Comparison of ENCODE assay signal across 24 cellular contexts in the genomic region with DNA sequence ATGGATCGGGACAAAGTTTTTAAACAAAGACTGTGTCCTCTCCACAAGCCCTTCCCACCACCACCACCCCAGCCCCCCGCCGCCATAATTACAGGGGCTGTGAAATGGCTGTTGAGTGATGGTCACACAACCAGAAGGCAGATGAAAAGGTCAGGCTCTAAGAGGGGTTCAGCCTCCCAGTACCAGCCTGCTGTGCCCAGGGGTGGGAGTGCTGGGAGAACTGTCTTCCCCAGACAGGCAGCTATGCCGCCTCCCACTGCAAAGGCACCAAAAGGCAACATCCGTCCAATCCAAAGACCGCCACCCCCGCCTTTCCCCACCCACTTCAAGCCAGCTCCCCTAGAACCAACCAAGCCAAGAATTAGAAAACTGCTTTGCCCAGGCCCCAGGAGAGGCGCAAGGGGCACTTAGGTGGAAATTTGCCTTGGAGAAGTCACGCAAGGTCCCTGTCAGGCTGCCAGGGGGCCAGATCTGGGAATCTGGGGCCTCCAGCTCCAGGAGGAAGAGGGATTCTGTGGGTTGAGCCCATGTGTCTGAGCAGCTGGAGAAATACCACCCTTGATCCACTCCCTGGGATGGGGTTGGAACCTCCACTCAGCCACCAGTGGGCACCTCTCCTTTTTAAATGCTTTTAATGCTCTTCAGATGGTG. TPM values are rescaled to one million over a fixed set of nuclear protein-coding genes. Genes with fewer than 3 reads are reported as not detected.
DNase-seq lines count a peak whose midpoint lies in the region; TF ChIP-seq lines count a peak whose summit lies in the region.
"Had no signal": no experiment of that assay in that cellular context is flagged by ENCODE, and none has a peak within 500 bp of the region (broad histone marks: within the 10 kb centered on the region; RNA-seq: fewer than 3 reads in every experiment).

No MANE protein-coding gene starts in this region.

- H3K4me2 ChIP-seq in BLaER1 treated with 17β-estradiol and CSF1 and Interleukin-3, amounts not matched to agents 10 nM and 100 nM, result peak overlapping the region in 9 of 11 experiments; percentile 12 to 100 (median 99); a peak in 16 of 22 replicates
- H3K4me2 ChIP-seq: KMS-11 had no signal

- intact Hi-C loops in activated CD4-positive, alpha-beta T cell treated with anti-CD3 and anti-CD28 coated beads, Interleukin-2, amount 10 ng/mL, durations not matched to agents 24 days and 14 days (cut with micrococcal nuclease), result no loop called here
- intact Hi-C loops in posterior vena cava (cut with DNase I), result no loop called here

- peaks cover 32% of the 10 kb centered on the region for H3K4me1 Mint-ChIP-seq in activated CD4-positive, alpha-beta T cell treated with anti-CD3 and anti-CD28 coated beads, Interleukin-2, amount 10 ng/mL, durations not matched to agents 24 days and 14 days
- peaks cover 27% of the 10 kb centered on the region for H3K4me1 Mint-ChIP-seq in chondrocyte (ENCODE audit: low read depth)

- no peak for DNase-seq in activated CD4-positive, alpha-beta T cell treated with anti-CD3 and anti-CD28 coated beads, Interleukin-2, amount 10 ng/mL, durations not matched to agents 24 days and 14 days
- no peak for DNase-seq in activated CD4-positive, alpha-beta T cell treated with anti-CD3 and anti-CD28 coated beads, Interleukin-2, amount 50 U/mL, for 48 hours
- peak; percentile 62 for DNase-seq in chondrocyte (ENCODE audit: low spot score)
- DNase-seq in posterior vena cava (ENCODE audit: low spot score), result peak; percentile 52
- no peak for DNase-seq in DMS114 treated with DMSO at 0.1 percent for 48 hours (lab: John Stamatoyannopoulos, UW; ENCODE audit: unreplicated experiment)
- no peak for DNase-seq in NCI-H2029 (lab: John Stamatoyannopoulos, UW)
- no peak for DNase-seq in activated gamma-delta T cell (lab: John Stamatoyannopoulos, UW)
- DNase-seq: activated CD4-positive, alpha-beta T cell treated with anti-CD3 and anti-CD28 coated beads, Interleukin-2, amount 10 ng/mL, durations not matched to agents 7 days and 5 days; activated T-cell treated with anti-CD3 and anti-CD28 coated beads, Interleukin-2, amount 50 U/mL, for 72 hours; amniotic stem cell; H9; hypothalamus; NCI-H1092; NCI-H2107; stimulated activated CD4-positive, alpha-beta T cell treated with anti-CD3 and anti-CD28 coated beads, Interleukin-4, amount 100 ng/mL, for 4 hours had no signal

- peak overlapping the region; percentile 29 for H3K27ac Mint-ChIP-seq in activated CD4-positive, alpha-beta T cell treated with anti-CD3 and anti-CD28 coated beads, Interleukin-2, amount 10 ng/mL, durations not matched to agents 24 days and 14 days
- peak overlapping the region; percentile 58 for H3K27ac Mint-ChIP-seq in chondrocyte (ENCODE audit: unreplicated experiment)

- H3K9me3 ChIP-seq in BLaER1 treated with 17β-estradiol and CSF1 and Interleukin-3, amounts not matched to agents 10 nM and 100 nM (replicated peaks in 1 of 11), result no peaks in the 10 kb centered on the region
- H3K9me3 ChIP-seq: tibial artery had no signal

- H3K27ac ChIP-seq in BLaER1 treated with 17β-estradiol and CSF1 and Interleukin-3, amounts not matched to agents 10 nM and 100 nM, result peak overlapping the region in 7 of 11 experiments; percentile 32 to 80 (median 70); a peak in 8 of 22 replicates
- H3K27ac ChIP-seq: KMS-11, tibial artery had no signal

- peak overlapping the region in 1 of 11 experiments; percentile 35; a peak in 1 of 22 replicates for H3K9ac ChIP-seq in BLaER1 treated with 17β-estradiol and CSF1 and Interleukin-3, amounts not matched to agents 10 nM and 100 nM
- H3K9ac ChIP-seq: KMS-11 had no signal

- H3K27me3 ChIP-seq in BLaER1 treated with 17β-estradiol and CSF1 and Interleukin-3, amounts not matched to agents 10 nM and 100 nM, result no peaks in the 10 kb centered on the region; a peak in 1 of 22 replicates
- H3K27me3 ChIP-seq: tibial artery had no signal

- H4K20me1 ChIP-seq in BLaER1 treated with 17β-estradiol and CSF1 and Interleukin-3, amounts not matched to agents 10 nM and 100 nM, result peaks cover 13 to 98% (median 84%) of the 10 kb centered on the region in 11 experiments; a peak in 21 of 22 replicates

- no peaks in the 10 kb centered on the region for H3K27me3 Mint-ChIP-seq in activated CD4-positive, alpha-beta T cell treated with anti-CD3 and anti-CD28 coated beads, Interleukin-2, amount 10 ng/mL, durations not matched to agents 24 days and 14 days
- no peaks in the 10 kb centered on the region for H3K27me3 Mint-ChIP-seq in chondrocyte (ENCODE audit: low read depth)
- H3K27me3 Mint-ChIP-seq: activated CD4-positive, alpha-beta T cell treated with anti-CD3 and anti-CD28 coated beads, Interleukin-2, amount 10 ng/mL, durations not matched to agents 7 days and 5 days had no signal

- TF ChIP-seq CTCF in chondrocyte (IDR thresholded peaks at IDR 0.05), result no peak

- peaks cover 60% of the 10 kb centered on the region for H3K36me3 Mint-ChIP-seq in activated CD4-positive, alpha-beta T cell treated with anti-CD3 and anti-CD28 coated beads, Interleukin-2, amount 10 ng/mL, durations not matched to agents 24 days and 14 days (ENCODE audit: low read depth)
- H3K36me3 Mint-ChIP-seq in chondrocyte (ENCODE audit: low read depth), result peaks cover 38% of the 10 kb centered on the region

- no peak overlapping the region for H3K4me3 ChIP-seq in BLaER1 treated with 17β-estradiol and CSF1 and Interleukin-3, amounts not matched to agents 10 nM and 100 nM
- H3K4me3 ChIP-seq: tibial artery had no signal

- peaks cover 69 to 100% (median 100%) of the 10 kb centered on the region in 10 experiments for H3K4me1 ChIP-seq in BLaER1 treated with 17β-estradiol and CSF1 and Interleukin-3, amounts not matched to agents 10 nM and 100 nM

- no peaks in the 10 kb centered on the region for H3K9me3 Mint-ChIP-seq in activated CD4-positive, alpha-beta T cell treated with anti-CD3 and anti-CD28 coated beads, Interleukin-2, amount 10 ng/mL, durations not matched to agents 24 days and 14 days
- no peaks in the 10 kb centered on the region for H3K9me3 Mint-ChIP-seq in chondrocyte (ENCODE audit: low read depth)
- H3K9me3 Mint-ChIP-seq: activated CD4-positive, alpha-beta T cell treated with anti-CD3 and anti-CD28 coated beads, Interleukin-2, amount 10 ng/mL, durations not matched to agents 7 days and 5 days; activated T-cell treated with anti-CD3 and anti-CD28 coated beads, Interleukin-2, amount 50 U/mL, for 72 hours had no signal

- H3K4me3 Mint-ChIP-seq in activated CD4-positive, alpha-beta T cell treated with anti-CD3 and anti-CD28 coated beads, Interleukin-2, amount 10 ng/mL, durations not matched to agents 24 days and 14 days, result no peak overlapping the region
- H3K4me3 Mint-ChIP-seq in chondrocyte (ENCODE audit: unreplicated experiment), result no peak overlapping the region
- H3K4me3 Mint-ChIP-seq: activated CD4-positive, alpha-beta T cell treated with anti-CD3 and anti-CD28 coated beads, Interleukin-2, amount 10 ng/mL, durations not matched to agents 7 days and 5 days; activated T-cell treated with anti-CD3 and anti-CD28 coated beads, Interleukin-2, amount 50 U/mL, for 72 hours; CD14-positive monocyte; H9 had no signal

- H3K36me3 ChIP-seq in BLaER1 treated with 17β-estradiol and CSF1 and Interleukin-3, amounts not matched to agents 10 nM and 100 nM, result peaks cover 51 to 94% (median 86%) of the 10 kb centered on the region in 11 experiments

RNA-seq across cellular contexts. Expression of a gene that starts 14.4 kb away (rescaled TPM):
- total RNA-seq in activated CD4-positive, alpha-beta T cell treated with anti-CD3 and anti-CD28 coated beads, Interleukin-2, amount 10 ng/mL, durations not matched to agents 24 days and 14 days, result 67.7 and 73.3 TPM in 2 replicates
- total RNA-seq in chondrocyte (46.5 to 57.4 TPM (median 54.1 TPM) in 3 replicates), posterior vena cava (10 to 100 TPM; 39.8 to 44.0 TPM)

RNA-seq across cellular contexts. Expression of a gene that starts 27.7 kb away (rescaled TPM):
- not detected in 2 replicates for total RNA-seq in activated CD4-positive, alpha-beta T cell treated with anti-CD3 and anti-CD28 coated beads, Interleukin-2, amount 10 ng/mL, durations not matched to agents 24 days and 14 days
- total RNA-seq in chondrocyte (not detected in 3 replicates), posterior vena cava (not detected)
- total RNA-seq: A172; activated CD4-positive, alpha-beta T cell treated with anti-CD3 and anti-CD28 coated beads, Interleukin-2, amount 10 ng/mL, durations not matched to agents 7 days and 5 days; activated T-cell treated with anti-CD3 and anti-CD28 coated beads, Interleukin-2, amount 50 U/mL, for 72 hours; H9; mucosa of gallbladder; OCI-LY7; osteocyte; skeletal muscle tissue had no signal

RNA-seq across cellular contexts. Expression of a gene that starts 56.8 kb away (rescaled TPM):
- 74.1 and 74.9 TPM in 2 replicates for total RNA-seq in activated CD4-positive, alpha-beta T cell treated with anti-CD3 and anti-CD28 coated beads, Interleukin-2, amount 10 ng/mL, durations not matched to agents 24 days and 14 days
- 47.6 to 62.1 TPM (median 47.9 TPM) in 3 replicates for total RNA-seq in chondrocyte
- 10 to 100 TPM; 26.1 to 30.6 TPM for total RNA-seq in posterior vena cava

RNA-seq across cellular contexts. Expression of a gene that starts 57.0 kb away (rescaled TPM):
- 19.3 and 20.4 TPM in 2 replicates for total RNA-seq in activated CD4-positive, alpha-beta T cell treated with anti-CD3 and anti-CD28 coated beads, Interleukin-2, amount 10 ng/mL, durations not matched to agents 24 days and 14 days
- total RNA-seq in chondrocyte (8.4 to 10.7 TPM (median 9.6 TPM) in 3 replicates), posterior vena cava (1 to 10 TPM; 5.4 to 6.4 TPM)

Comparison
In these comparisons a context has a peak if more than half of its experiments do, and no peak if none do; other contexts are left out.
1. DNase-seq: peak in chondrocyte (single experiment) and posterior vena cava (single experiment); none in activated CD4-positive, alpha-beta T cell treated with anti-CD3 and anti-CD28 coated beads, Interleukin-2, amount 10 ng/mL, durations not matched to agents 24 days and 14 days (single experiment), activated CD4-positive, alpha-beta T cell treated with anti-CD3 and anti-CD28 coated beads, Interleukin-2, amount 50 U/mL, for 48 hours (0 of 2), DMS114 treated with DMSO at 0.1 percent for 48 hours (single experiment), NCI-H2029 (single experiment) and activated gamma-delta T cell (single experiment).